Comparison of ENCODE assay signal across 31 cellular contexts in genomic region chr19:48609571-48610108, GRCh38. TPM values are rescaled to one million over a fixed set of nuclear protein-coding genes. Genes with fewer than 3 reads are reported as not detected.
"Had no signal": no experiment of that assay in that cellular context is flagged by ENCODE, and none has a peak within 500 bp of the region (broad histone marks: within the 10 kb centered on the region; RNA-seq: fewer than 3 reads in every experiment).

No MANE protein-coding gene starts in this region.

- FAIRE-seq: islet of Langerhans, kidney, pancreas, small intestine had no signal

- H3K4me1 ChIP-seq: left lung, pancreas, prostate gland, sigmoid colon, uterus had no signal

- H3K9me3 ChIP-seq: left lung, pancreas, prostate gland, sigmoid colon, tibial nerve, uterus had no signal

- H3K36me3 ChIP-seq: pancreas, prostate gland, uterus had no signal

- DNase-seq: immature natural killer cell; kidney; left colon; left lung; mesendoderm; naive B cell; natural killer cell; nephron progenitor cell; pancreas; posterior cingulate gyrus; retina; sigmoid colon; small intestine; stimulated activated CD4-positive, alpha-beta T cell treated with anti-CD3 and anti-CD28 coated beads, Interleukin-1b, Interleukin-23, amount 100 ng/mL, for 48 hours; stimulated activated CD4-positive, alpha-beta T cell treated with anti-CD3 and anti-CD28 coated beads, Interleukin-2, amount 100 ng/mL, for 48 hours; stimulated activated CD4-positive, alpha-beta T cell treated with anti-CD3 and anti-CD28 coated beads, Interleukin-4, amount 100 ng/mL, for 4 hours; stimulated activated CD8-positive, alpha-beta memory T cell treated with anti-CD3 and anti-CD28 coated beads, Interleukin-4, amount 100 ng/mL, for 48 hours; stimulated activated naive CD8-positive, alpha-beta T cell treated with anti-CD3 and anti-CD28 coated beads, Interleukin-15, amount 100 ng/mL, for 72 hours; uterus had no signal

- ATAC-seq: right cardiac atrium had no signal

- H3K27ac ChIP-seq: left lung, pancreas, prostate gland, sigmoid colon, tibial nerve, uterus had no signal

- H3K4me3 ChIP-seq: left lung, lung, pancreas, prostate gland, sigmoid colon, tibial nerve, uterus had no signal

- H3K27me3 ChIP-seq: left lung, pancreas, sigmoid colon, tibial nerve, uterus had no signal

RNA-seq across cellular contexts. Expression of gene SPACA4, which starts 3.1 kb away (rescaled TPM):
- total RNA-seq: kidney, left colon, left lung, liver, lung, mesothelial cell of epicardium, mononuclear cell, natural killer cell, osteoblast, pancreas, right cardiac atrium, sigmoid colon, temporal lobe, tibial nerve, ureter, uterus had no signal
- polyA plus RNA-seq: immature natural killer cell, liver, right cardiac atrium, thymus had no signal

RNA-seq across cellular contexts. Expression of gene FAM83E, which starts 5.2 kb away (rescaled TPM):
- total RNA-seq: osteoblast, sigmoid colon, temporal lobe, tibial nerve had no signal
- polyA plus RNA-seq: immature natural killer cell had no signal
